ENCODE assay signal across 6 cellular contexts in the genomic region with DNA sequence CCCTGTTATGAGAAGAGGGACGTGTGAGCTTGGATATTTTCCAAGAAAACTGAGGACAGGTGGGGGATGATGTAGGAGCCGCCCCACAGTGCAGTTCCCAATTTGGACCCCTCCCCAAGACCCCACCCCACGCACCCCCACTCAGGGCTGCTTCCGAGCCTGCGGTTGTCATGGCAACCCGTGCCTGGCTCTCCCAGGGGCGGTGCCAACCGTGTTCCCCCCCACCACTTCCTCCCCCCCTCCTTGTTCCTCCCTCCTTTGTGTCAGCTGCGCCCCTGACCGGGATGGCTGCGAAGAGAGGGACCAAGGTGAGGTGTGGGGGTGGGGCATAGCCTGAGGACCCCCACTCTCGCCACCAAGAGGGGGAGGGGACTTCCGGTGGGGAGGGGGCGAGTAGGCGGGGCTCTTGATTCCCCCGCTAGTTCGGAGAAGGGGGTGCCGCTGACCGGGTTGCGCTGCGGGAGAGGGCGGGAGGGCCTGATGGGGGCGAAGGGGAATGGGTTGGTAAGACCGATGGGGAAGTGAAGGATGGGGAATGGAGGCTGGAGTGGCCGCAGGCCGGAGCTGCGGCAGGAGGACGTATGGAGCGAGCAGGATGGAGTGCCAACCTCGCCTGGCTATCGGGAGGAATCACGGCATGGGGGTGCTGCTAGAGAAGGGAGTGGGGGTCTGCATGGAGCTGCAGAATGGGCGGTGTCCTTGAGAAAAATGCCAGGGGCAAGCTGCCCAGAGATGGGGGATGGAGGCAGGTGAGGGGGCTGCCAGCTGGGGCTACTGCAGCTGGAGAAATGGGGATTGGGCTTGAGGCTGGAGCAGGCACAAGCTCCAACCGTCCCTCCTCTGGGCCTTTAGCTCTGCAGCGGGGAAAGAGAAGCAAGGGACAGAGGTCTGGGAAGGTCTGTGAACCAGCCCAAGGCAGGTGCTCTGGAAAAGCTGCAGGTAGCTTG. TPM values are rescaled to one million over a fixed set of nuclear protein-coding genes. Genes with fewer than 3 reads are reported as not detected.
DNase-seq lines count a peak whose midpoint lies in the region; ATAC-seq and TF ChIP-seq lines count a peak whose summit lies in the region.

No MANE protein-coding gene starts in this region.

- no peak for TF ChIP-seq CTCF in RWPE1 (conservative IDR thresholded peaks at IDR 0.05; ENCODE audit: low read depth)
- no peak for TF ChIP-seq CTCF in colonic mucosa (IDR thresholded peaks at IDR 0.05)

- H3K27ac ChIP-seq in RWPE1 (peak overlapping the region; percentile 87), colonic mucosa (no peak overlapping the region)

- H3K9ac ChIP-seq in ES-I3 (ENCODE audit: low read depth, low read length) = peak overlapping the region; percentile 75
- H3K9ac ChIP-seq in colonic mucosa (ENCODE audit: low read depth in 2 of 2, low read length in 2 of 2) = peak overlapping the region in 1 of 2 donors; percentile 48

- H3K27me3 ChIP-seq in colonic mucosa = no peaks in the 10 kb centered on the region

- DNase-seq in RWPE1 (ENCODE audit: low spot score) (no peak), colonic mucosa (peak; percentile 34), posterior vena cava (ENCODE audit: low spot score) (peak; percentile 81), AML-193 (lab: John Stamatoyannopoulos, UW) (no peak)

- POLR2A ChIA-PET in RWPE1 (lab: Yijun Ruan, JAX; ENCODE audit: low non-redundant PET) = no interaction called here

- CTCF ChIA-PET in RWPE1 (lab: Yijun Ruan, JAX) = interaction anchor here (0.7 to 2.7 kb wide), 5 partner anchors 19 to 173 kb away, joined by 3 to 25 read pairs (median 3); no protein-coding TSS in a partner anchor

- intact Hi-C loops in colonic mucosa (cut with DNase I) (no loop called here), posterior vena cava (cut with DNase I) (loop anchor here in 1 of 2 donors (10.0 kb wide), 1 partner anchor 50 kb away; no protein-coding TSS in a partner anchor)

- H3K4me1 ChIP-seq in ES-I3 (ENCODE audit: insufficient read depth, low read length) (no peaks in the 10 kb centered on the region; the same call in 1 of the 2 replicates), colonic mucosa (peaks cover 13% of the 10 kb centered on the region)

- peaks cover 6% of the 10 kb centered on the region for H3K36me3 ChIP-seq in ES-I3 (ENCODE audit: insufficient read depth, low read length)
- H3K36me3 ChIP-seq in colonic mucosa = peaks cover 3% of the 10 kb centered on the region

- H3K4me3 ChIP-seq in colonic mucosa = peak overlapping the region; percentile 90

- ATAC-seq in HG03108 (IDR thresholded peaks at IDR 0.05; ENCODE audit: unreplicated experiment) = no peak

- H3K9me3 ChIP-seq in ES-I3 (ENCODE audit: control insufficient read depth, insufficient read depth, low read length) (no peaks in the 10 kb centered on the region), colonic mucosa (no peaks in the 10 kb centered on the region)

RNA-seq across cellular contexts. Expression of a gene that starts 1.0 kb away (rescaled TPM):
- under 1 TPM; 0.10 to 0.19 TPM for total RNA-seq in colonic mucosa
- 1 to 10 TPM; 1.3 to 2.1 TPM for total RNA-seq in posterior vena cava

RNA-seq across cellular contexts. Expression of a gene that starts 1.5 kb away (rescaled TPM):
- total RNA-seq in colonic mucosa (100 to 1,000 TPM; 140 to 172 TPM), posterior vena cava (100 to 1,000 TPM; 145 to 146 TPM)

RNA-seq across cellular contexts. Expression of a gene that starts 33.1 kb away (rescaled TPM):
- total RNA-seq in colonic mucosa = 10 to 100 TPM; 12.2 to 16.0 TPM
- 10 to 100 TPM; 46.3 to 96.6 TPM for total RNA-seq in posterior vena cava

RNA-seq across cellular contexts. Expression of a gene that starts 33.9 kb away (rescaled TPM):
- 10 to 100 TPM; 37.5 to 55.8 TPM for total RNA-seq in colonic mucosa
- 10 to 100 TPM; 20.9 to 26.8 TPM for total RNA-seq in posterior vena cava

RNA-seq across cellular contexts. Expression of a gene that starts 34.3 kb away (rescaled TPM):
- total RNA-seq in colonic mucosa (100 to 1,000 TPM; 149 to 182 TPM), posterior vena cava (10 to 100 TPM; 53.1 to 75.2 TPM)

Comparison
In these comparisons a context has a peak if more than half of its experiments do, and no peak if none do; other contexts are left out.
1. DNase-seq: peak in colonic mucosa (single experiment) and posterior vena cava (single experiment); none in RWPE1 (single experiment) and AML-193 (0 of 2).